25 cellular contexts compared by ENCODE assay signal in genomic region chr13:42388326-42388725, GRCh38.
"Had no signal": no experiment of that assay in that cellular context is flagged by ENCODE, and none has a peak within 500 bp of the region (broad histone marks: within the 10 kb centered on the region; RNA-seq: fewer than 3 reads in every experiment).

No MANE protein-coding gene starts in this region.

- H3K4me1 Mint-ChIP-seq: mesothelial cell of epicardium, neural progenitor cell had no signal

- ATAC-seq: activated T-cell treated with anti-CD3 and anti-CD28 coated beads, Interleukin-2, amount 50 U/mL, for 4 hours; effector memory CD8-positive, alpha-beta T cell; naive thymus-derived CD8-positive, alpha-beta T cell; sciatic nerve; stimulated activated effector memory CD8-positive, alpha-beta T cell treated with anti-CD3 and anti-CD28 coated beads, Interleukin-12 subunit alpha, Interleukin-12 subunit beta, amount 100 ng/mL, for 72 hours had no signal

- H3K36me3 ChIP-seq: esophagus muscularis mucosa, left ventricle myocardium inferior, neural progenitor cell, transverse colon, uterus had no signal

- H3K4me1 ChIP-seq: esophagus muscularis mucosa, left ventricle myocardium inferior, uterus had no signal

- H2AFZ ChIP-seq: neural progenitor cell had no signal

- H3K27ac ChIP-seq: dorsolateral prefrontal cortex, esophagus muscularis mucosa, left ventricle myocardium inferior, neural progenitor cell, transverse colon, uterus had no signal

- H3K27ac Mint-ChIP-seq: activated B cell treated with CpG ODN at 0.5 μM for 24 hours; mesothelial cell of epicardium; neural progenitor cell; stimulated activated effector memory CD8-positive, alpha-beta T cell treated with anti-CD3 and anti-CD28 coated beads, Interleukin-12 subunit alpha, Interleukin-12 subunit beta, amount 100 ng/mL, for 72 hours had no signal

- FAIRE-seq: astrocyte, colon, endothelial cell of umbilical vein, frontal cortex, small intestine had no signal

- H3K36me3 Mint-ChIP-seq: mesothelial cell of epicardium; naive thymus-derived CD8-positive, alpha-beta T cell; neural progenitor cell had no signal

- H3K4me3 ChIP-seq: dorsolateral prefrontal cortex, esophagus muscularis mucosa, left ventricle myocardium inferior, neural progenitor cell, transverse colon, uterus had no signal

- DNase-seq: activated B cell treated with CpG ODN at 0.5 μM for 24 hours; activated CD4-positive, alpha-beta T cell treated with anti-CD3 and anti-CD28 coated beads for 4 hours; activated CD8-positive, alpha-beta memory T cell treated with anti-CD3 and anti-CD28 coated beads, Interleukin-2, amount 50 U/mL, for 48 hours; activated naive CD4-positive, alpha-beta T cell treated with Interleukin-2 at 50 U/mL for 16 hours; activated T-cell treated with anti-CD3 and anti-CD28 coated beads, Interleukin-2, amount 50 U/mL, for 4 hours; central memory CD4-positive, alpha-beta T cell; dorsolateral prefrontal cortex; effector memory CD8-positive, alpha-beta T cell; glutamatergic neuron; hippocampal formation; left ventricle myocardium inferior; naive thymus-derived CD8-positive, alpha-beta T cell; small intestine; stimulated activated CD4-positive, alpha-beta T cell treated with anti-CD3 and anti-CD28 coated beads, Interleukin-2, amount 100 ng/mL, for 24 hours; transverse colon; uterus had no signal

- H3K27me3 ChIP-seq: esophagus muscularis mucosa, neural progenitor cell, transverse colon, uterus had no signal

- H3K27me3 Mint-ChIP-seq: activated B cell treated with CpG ODN at 0.5 μM for 24 hours; effector memory CD8-positive, alpha-beta T cell; naive thymus-derived CD8-positive, alpha-beta T cell had no signal

- H3K9me3 Mint-ChIP-seq: activated B cell treated with CpG ODN at 0.5 μM for 24 hours; activated T-cell treated with anti-CD3 and anti-CD28 coated beads, Interleukin-2, amount 50 U/mL, for 4 hours; effector memory CD8-positive, alpha-beta T cell; mesothelial cell of epicardium; neural progenitor cell; stimulated activated effector memory CD8-positive, alpha-beta T cell treated with anti-CD3 and anti-CD28 coated beads, Interleukin-12 subunit alpha, Interleukin-12 subunit beta, amount 100 ng/mL, for 72 hours had no signal

- H3K9me3 ChIP-seq: esophagus muscularis mucosa, left ventricle myocardium inferior, transverse colon, uterus had no signal

- H3K4me2 ChIP-seq: neural progenitor cell had no signal

- H3K9ac ChIP-seq: neural progenitor cell had no signal

- H3K4me3 Mint-ChIP-seq: activated B cell treated with CpG ODN at 0.5 μM for 24 hours; activated T-cell treated with anti-CD3 and anti-CD28 coated beads, Interleukin-2, amount 50 U/mL, for 4 hours; effector memory CD8-positive, alpha-beta T cell; mesothelial cell of epicardium; naive thymus-derived CD8-positive, alpha-beta T cell; neural progenitor cell; stimulated activated effector memory CD8-positive, alpha-beta T cell treated with anti-CD3 and anti-CD28 coated beads, Interleukin-12 subunit alpha, Interleukin-12 subunit beta, amount 100 ng/mL, for 72 hours had no signal
